1 cellular context compared by ENCODE assay signal in genomic region chr10:987906-988666, GRCh38.
TF ChIP-seq lines count a peak whose summit lies in the region.

Gene GTPBP4, plus strand, starts transcription at chr10:988434. Its CDS starts 46 bp downstream, at chr10:988480.

TF ChIP-seq in HepG2, 621 proteins besides CTCF, POLR2A, EP300 and RAD21 (continued from another document and continues in another):
- 0 out of 2 replicates have a peak, but pooled peaks have one; percentile 25 for TF ChIP-seq PAXIP1 (CRISPR knock-in tag; conservative IDR thresholded peaks at IDR 0.05)
- no peak; the same call in 1 of the 2 replicates for TF ChIP-seq STAT6 (CRISPR knock-in tag; IDR thresholded peaks at IDR 0.05; ENCODE audit: borderline replicate concordance)
- no peak for TF ChIP-seq POLR2AphosphoS2 (IDR thresholded peaks at IDR 0.05; ENCODE audit: low read depth, low read length)
- TF ChIP-seq ZNF740 (CRISPR knock-in tag; IDR thresholded peaks at IDR 0.05) = peak; percentile 49; the same call in 1 of the 2 replicates
- 0 out of 2 replicates have a peak, but pooled peaks have one; percentile 10 for TF ChIP-seq SKIL (CRISPR knock-in tag; IDR thresholded peaks at IDR 0.05; ENCODE audit: borderline replicate concordance)
- 0 out of 2 replicates have a peak, but pooled peaks have one; percentile 24 for TF ChIP-seq ZNF354B (CRISPR knock-in tag; IDR thresholded peaks at IDR 0.05)
- TF ChIP-seq ZNF687 (CRISPR knock-in tag; IDR thresholded peaks at IDR 0.05) = peak; percentile 90
- TF ChIP-seq ZNF160 (CRISPR knock-in tag; IDR thresholded peaks at IDR 0.05) = peak; percentile 84; the same call in 1 of the 2 replicates
- peak; percentile 74 for TF ChIP-seq ZNF274 (CRISPR knock-in tag; IDR thresholded peaks at IDR 0.05)
- peak; percentile 54; the same call in 1 of the 2 replicates for TF ChIP-seq IRF9 (CRISPR knock-in tag; IDR thresholded peaks at IDR 0.05; ENCODE audit: borderline replicate concordance)
- TF ChIP-seq FOXA3 (CRISPR knock-in tag; IDR thresholded peaks at IDR 0.05) = peak; percentile 65
- no peak for TF ChIP-seq PHF5A (CRISPR knock-in tag; IDR thresholded peaks at IDR 0.05; ENCODE audit: low read depth, unreplicated experiment)
- no peak for TF ChIP-seq ZNF720 (CRISPR knock-in tag; IDR thresholded peaks at IDR 0.05)
- peak; percentile 96; the same call in 1 of the 2 replicates for TF ChIP-seq MXD1 (CRISPR knock-in tag; IDR thresholded peaks at IDR 0.05)
- TF ChIP-seq HBP1 (CRISPR knock-in tag; IDR thresholded peaks at IDR 0.05; ENCODE audit: low read depth) = 0 out of 2 replicates have a peak, but pooled peaks have one; percentile 50
- TF ChIP-seq SALL1 (CRISPR knock-in tag; IDR thresholded peaks at IDR 0.05) = peak; percentile 63
- no peak for TF ChIP-seq KDM6A (CRISPR knock-in tag; IDR thresholded peaks at IDR 0.05; ENCODE audit: low read depth)
- TF ChIP-seq MED1 (CRISPR knock-in tag; IDR thresholded peaks at IDR 0.05) = peak; percentile 42; the same call in 1 of the 2 replicates
- TF ChIP-seq ZBTB10 (CRISPR knock-in tag; IDR thresholded peaks at IDR 0.05; ENCODE audit: borderline replicate concordance) = 0 out of 2 replicates have a peak, but pooled peaks have one; percentile 70
- peak; percentile 82 for TF ChIP-seq ZFX (CRISPR knock-in tag; IDR thresholded peaks at IDR 0.05; ENCODE audit: low read depth)
- peak; percentile 84 for TF ChIP-seq IRF2 (CRISPR knock-in tag; IDR thresholded peaks at IDR 0.05)
- peak; percentile 69; the same call in 1 of the 2 replicates for TF ChIP-seq MTERF4 (CRISPR knock-in tag; IDR thresholded peaks at IDR 0.05)
- peak; percentile 71; the same call in 1 of the 2 replicates for TF ChIP-seq ZHX1 (CRISPR knock-in tag; IDR thresholded peaks at IDR 0.05; ENCODE audit: low read depth)
